Comparison of ENCODE assay signal across 8 cellular contexts in genomic region chr13:106535552-106536243, GRCh38. TPM values are rescaled to one million over a fixed set of nuclear protein-coding genes. Genes with fewer than 3 reads are reported as not detected.
A peak's percentile ranks its signal among the peaks of the same experiment; 100 is the strongest.
DNase-seq lines count a peak whose midpoint lies in the region; ATAC-seq and TF ChIP-seq lines count a peak whose summit lies in the region.

EFNB2 (minus strand) TSS chr13:106535662; CDS start chr13:106534964, 698 bp downstream.

- H4K20me1 ChIP-seq in IMR-90 (ENCODE audit: insufficient read depth, low read length) (no peaks in the 10 kb centered on the region; the same call in none of the 2 replicates), fibroblast of lung (ENCODE audit: control insufficient read depth, extremely low read depth, insufficient read depth, low read length) (no peaks in the 10 kb centered on the region)

- H3K9ac ChIP-seq in IMR-90 (ENCODE audit: low read depth, low read length) (peak within 1 kb of the TSS; percentile 72), fibroblast of lung (ENCODE audit: insufficient read depth, low read length) (peak within 1 kb of the TSS; percentile 66)

- no peaks in the 10 kb centered on the region for H3K9me3 Mint-ChIP-seq in activated T-helper 17 cell treated with anti-CD3 and anti-CD28 coated beads, Interleukin-2, amount 50 U/mL, for 72 hours
- H3K9me3 Mint-ChIP-seq in naive thymus-derived CD8-positive, alpha-beta T cell: no peaks in the 10 kb centered on the region
- no peaks in the 10 kb centered on the region for H3K9me3 Mint-ChIP-seq in stimulated activated memory B cell treated with anti-CD40 and anti-IgM and Interleukin-4, amounts not matched to agents 10 μg/mL and 1 μg/mL and 100 μg/mL, for 72 hours

- no peak within 1 kb of the TSS for H3K23ac ChIP-seq in IMR-90 (ENCODE audit: low read depth, low read length)

- no peak within 1 kb of the TSS for H3K14ac ChIP-seq in IMR-90 (replicated peaks; ENCODE audit: low read depth, low read length)

- H2BK15ac ChIP-seq in IMR-90 (ENCODE audit: low read depth, low read length): no peak within 1 kb of the TSS

- H3K4me1 ChIP-seq in IMR-90 (ENCODE audit: control insufficient read depth, insufficient read depth, low read length) (peaks cover 5% of the 10 kb centered on the region; the same call in 1 of the 2 replicates), fibroblast of lung (ENCODE audit: control insufficient read depth, extremely low read depth, insufficient read depth, low read length) (no peaks in the 10 kb centered on the region)

- peak within 1 kb of the TSS; percentile 84 for H3K4me3 Mint-ChIP-seq in activated T-helper 17 cell treated with anti-CD3 and anti-CD28 coated beads, Interleukin-2, amount 50 U/mL, for 72 hours
- peak within 1 kb of the TSS; percentile 88 to 98 (median 94) for H3K4me3 Mint-ChIP-seq in naive thymus-derived CD8-positive, alpha-beta T cell
- peak within 1 kb of the TSS; percentile 85 for H3K4me3 Mint-ChIP-seq in stimulated activated memory B cell treated with anti-CD40 and anti-IgM and Interleukin-4, amounts not matched to agents 10 μg/mL and 1 μg/mL and 100 μg/mL, for 72 hours

- no TSS peak for BruUV-seq in IMR-90 (replicated peaks; lab: Mats Ljungman, UMichigan)

- H4K5ac ChIP-seq in IMR-90 (ENCODE audit: low read depth, low read length): no peak within 1 kb of the TSS

- H2BK120ac ChIP-seq in IMR-90 (ENCODE audit: low read depth, low read length): no peak within 1 kb of the TSS

- H3K79me2 ChIP-seq in fibroblast of lung (ENCODE audit: control insufficient read depth, insufficient read depth, low read length): peaks cover 34% of the 10 kb centered on the region

- H2AK9ac ChIP-seq in IMR-90 (replicated peaks; ENCODE audit: low read depth, low read length, poor library complexity): peak within 1 kb of the TSS; percentile 66

- no peak within 1 kb of the TSS for H4K91ac ChIP-seq in IMR-90 (ENCODE audit: insufficient read depth, low read depth, low read length)

- no peak; the same call in 1 of the 2 replicates for TF ChIP-seq RAD21 in IMR-90 (IDR thresholded peaks at IDR 0.05; ENCODE audit: low read length)

- H4K8ac ChIP-seq in IMR-90 (ENCODE audit: low read depth in 2 of 2, low read length in 2 of 2): no peak within 1 kb of the TSS

- H3K4ac ChIP-seq in IMR-90 (ENCODE audit: low read depth, low read length): no peak within 1 kb of the TSS

- POLR2A ChIA-PET in IMR-90 (lab: Charles Lee; ENCODE audit: unreplicated experiment): interaction anchor here (0.5 to 0.6 kb wide), 3 partner anchors 14 to 1792 kb away, joined by 3 to 4 read pairs (median 3); no protein-coding TSS in a partner anchor
- POLR2A ChIA-PET in naive thymus-derived CD8-positive, alpha-beta T cell (lab: Charles Lee): interaction anchor here (0.8 to 4.3 kb wide), 3 partner anchors 10 to 32 kb away, joined by 3 to 53 read pairs (median 3); partner anchors contain the start of gene ARGLU1

- peak within 1 kb of the TSS; percentile 82 for H3K4me3 ChIP-seq in IMR-90 (ENCODE audit: insufficient read depth, low read depth, low read length)
- peak within 1 kb of the TSS; percentile 80 to 92 (median 83) for H3K4me3 ChIP-seq in fibroblast of lung (replicated peaks in 1 of 4; ENCODE audit: control extremely low read depth in 1 of 4, insufficient read depth in 1 of 4, low read depth in 3 of 4, low read length in 4 of 4)

- H3K9me3 ChIP-seq in IMR-90 (ENCODE audit: control insufficient read depth, insufficient read depth, low read length): no peaks in the 10 kb centered on the region
- no peaks in the 10 kb centered on the region for H3K9me3 ChIP-seq in fibroblast of lung (ENCODE audit: control insufficient read depth, insufficient read depth, low read depth, low read length)

- no peak within 1 kb of the TSS for H2BK5ac ChIP-seq in IMR-90 (ENCODE audit: low read depth, low read length, poor library complexity, severe bottlenecking)

- H3K4me1 Mint-ChIP-seq in activated T-helper 17 cell treated with anti-CD3 and anti-CD28 coated beads, Interleukin-2, amount 50 U/mL, for 72 hours: peaks cover 5% of the 10 kb centered on the region
- peaks cover 7 to 22% (median 16%) of the 10 kb centered on the region in 4 donors for H3K4me1 Mint-ChIP-seq in naive thymus-derived CD8-positive, alpha-beta T cell
- H3K4me1 Mint-ChIP-seq in stimulated activated memory B cell treated with anti-CD40 and anti-IgM and Interleukin-4, amounts not matched to agents 10 μg/mL and 1 μg/mL and 100 μg/mL, for 72 hours: peaks cover 21% of the 10 kb centered on the region

- WGBS in IMR-90 (ENCODE audit: extremely low coverage in 2 of 2, insufficient read length in 1 of 2), 2 experiments: 0% methylated on average over 63 of the region's 102 CpGs; no CpG with 5 or more reads in 1 of the 2 experiments

- no peak within 1 kb of the TSS for H3K18ac ChIP-seq in IMR-90 (ENCODE audit: low read depth, low read length)

- in situ Hi-C loops in IMR-90 (cut with MboI; ENCODE audit: low sequenced_read_pairs): loop anchor here (10.0 to 25.0 kb wide), 4 partner anchors 1098 to 1961 kb away; no protein-coding TSS in a partner anchor

- peaks cover 5% of the 10 kb centered on the region for H3K36me3 Mint-ChIP-seq in activated T-helper 17 cell treated with anti-CD3 and anti-CD28 coated beads, Interleukin-2, amount 50 U/mL, for 72 hours (ENCODE audit: low read depth)
- peaks cover 0 to 3% (median 0%) of the 10 kb centered on the region in 3 donors for H3K36me3 Mint-ChIP-seq in naive thymus-derived CD8-positive, alpha-beta T cell
- H3K36me3 Mint-ChIP-seq in stimulated activated memory B cell treated with anti-CD40 and anti-IgM and Interleukin-4, amounts not matched to agents 10 μg/mL and 1 μg/mL and 100 μg/mL, for 72 hours: peaks cover 3% of the 10 kb centered on the region

- no peak within 1 kb of the TSS for H2AK5ac ChIP-seq in IMR-90 (ENCODE audit: low read depth, low read length)

- dilution Hi-C loops in IMR-90 (cut with HindIII; ENCODE audit: low sequenced_read_pairs, unreplicated experiment): no loop called here

- H3K27me3 Mint-ChIP-seq in activated T-helper 17 cell treated with anti-CD3 and anti-CD28 coated beads, Interleukin-2, amount 50 U/mL, for 72 hours: peaks cover 20% of the 10 kb centered on the region
- H3K27me3 Mint-ChIP-seq in naive thymus-derived CD8-positive, alpha-beta T cell: peaks cover 18 to 34% (median 26%) of the 10 kb centered on the region in 5 donors
- H3K27me3 Mint-ChIP-seq in stimulated activated memory B cell treated with anti-CD40 and anti-IgM and Interleukin-4, amounts not matched to agents 10 μg/mL and 1 μg/mL and 100 μg/mL, for 72 hours: peaks cover 27% of the 10 kb centered on the region

- peak within 1 kb of the TSS; percentile 24 for H3K27ac Mint-ChIP-seq in activated T-helper 17 cell treated with anti-CD3 and anti-CD28 coated beads, Interleukin-2, amount 50 U/mL, for 72 hours
- peak within 1 kb of the TSS in 9 of 10 donors; percentile 12 to 92 (median 67) for H3K27ac Mint-ChIP-seq in naive thymus-derived CD8-positive, alpha-beta T cell
- H3K27ac Mint-ChIP-seq in stimulated activated memory B cell treated with anti-CD40 and anti-IgM and Interleukin-4, amounts not matched to agents 10 μg/mL and 1 μg/mL and 100 μg/mL, for 72 hours: peak within 1 kb of the TSS; percentile 38

- H2BK20ac ChIP-seq in IMR-90 (ENCODE audit: low read depth, low read length): no peak within 1 kb of the TSS

- CTCF ChIA-PET in IMR-90 (lab: Yijun Ruan, JAX): interaction anchor here (0.6 to 1.3 kb wide), 9 partner anchors 21 to 1964 kb away, joined by 3 to 5 read pairs (median 3); no protein-coding TSS in a partner anchor

- H3K56ac ChIP-seq in IMR-90 (ENCODE audit: extremely low read depth, insufficient read depth, low read length): no peak within 1 kb of the TSS

- H3K79me1 ChIP-seq in IMR-90 (ENCODE audit: low read depth in 1 of 2, low read length in 2 of 2): peaks cover 11 to 23% of the 10 kb centered on the region in 2 experiments; a peak in 3 of 4 replicates

- no peaks in the 10 kb centered on the region for H3K36me3 ChIP-seq in IMR-90 (ENCODE audit: control insufficient read depth, insufficient read depth, low read length)
- no peaks in the 10 kb centered on the region for H3K36me3 ChIP-seq in fibroblast of lung (ENCODE audit: control insufficient read depth, insufficient read depth, low read length)

- intact Hi-C loops in IMR-90 (cut with micrococcal nuclease): loop anchor here (1.0 to 10.0 kb wide), 3 partner anchors 383 to 1091 kb away; no protein-coding TSS in a partner anchor

- no peaks in the 10 kb centered on the region for H3K27me3 ChIP-seq in IMR-90 (ENCODE audit: control insufficient read depth, insufficient read depth, low read length)
- H3K27me3 ChIP-seq in fibroblast of lung (ENCODE audit: control insufficient read depth, insufficient read depth, low read length): no peaks in the 10 kb centered on the region

- H3K9me1 ChIP-seq in IMR-90 (ENCODE audit: insufficient read depth, low read length): no peaks in the 10 kb centered on the region

- TF ChIP-seq CTCF in IMR-90 (conservative IDR thresholded peaks at IDR 0.05; ENCODE audit: low read depth, low read length) (0 out of 2 replicates have a peak, but pooled peaks have one; percentile 2), fibroblast of lung (conservative IDR thresholded peaks at IDR 0.05 in 1 of 2, IDR thresholded peaks at IDR 0.05 in 1 of 2; ENCODE audit: low read depth in 1 of 2, low read length in 2 of 2) (no peak)

- H2AFZ ChIP-seq in IMR-90 (replicated peaks; ENCODE audit: low read length, poor library complexity) (peak within 1 kb of the TSS; percentile 92), fibroblast of lung (ENCODE audit: low read length) (peak within 1 kb of the TSS; percentile 66)

- peak; percentile 97 for TF ChIP-seq POLR2A in IMR-90 (IDR thresholded peaks at IDR 0.05; ENCODE audit: low read depth, low read length)

- peak; percentile 86 for DNase-seq in DMS79 (lab: John Stamatoyannopoulos, UW)
- peak; percentile 88 for DNase-seq in IMR-90
- peak; percentile 91 for DNase-seq in RKO (ENCODE audit: low spot score)
- peak; percentile 90 to 93 for DNase-seq in fibroblast of lung (ENCODE audit: low read depth in 2 of 2)
- peak; percentile 78 to 90 (median 83) for DNase-seq in naive thymus-derived CD8-positive, alpha-beta T cell

- H3K4me2 ChIP-seq in IMR-90 (ENCODE audit: low read depth, low read length): peak within 1 kb of the TSS; percentile 96
- peak within 1 kb of the TSS; percentile 99 for H3K4me2 ChIP-seq in fibroblast of lung (ENCODE audit: extremely low read depth, insufficient read depth, low read length)

- H3K27ac ChIP-seq in IMR-90 (ENCODE audit: insufficient read depth, low read length): no peak within 1 kb of the TSS; the same call in 1 of the 2 replicates
- H3K27ac ChIP-seq in fibroblast of lung (ENCODE audit: insufficient read depth, low read length): peak within 1 kb of the TSS; percentile 72

- ATAC-seq in GM21529 (IDR thresholded peaks at IDR 0.05; ENCODE audit: unreplicated experiment) (peak; percentile 94), IMR-90 (ENCODE audit: low read depth) (peak; percentile 85)
- peak; percentile 98 for ATAC-seq in activated T-helper 17 cell treated with anti-CD3 and anti-CD28 coated beads, Interleukin-2, amount 50 U/mL, for 72 hours (replicated peaks)
- peak; percentile 89 to 92 for ATAC-seq in naive thymus-derived CD8-positive, alpha-beta T cell
- ATAC-seq in stimulated activated memory B cell treated with anti-CD40 and anti-IgM and Interleukin-4, amounts not matched to agents 10 μg/mL and 1 μg/mL and 100 μg/mL, for 72 hours: peak; percentile 98

RNA-seq across cellular contexts. Expression of gene EFNB2, which starts in this region (rescaled TPM):
- total RNA-seq in IMR-90 (2012; rRNA removed) (5.4 and 6.9 TPM in 2 replicates), fibroblast of lung (9.2 and 13.5 TPM in 2 replicates)
- polyA plus RNA-seq in IMR-90 (2012; rRNA removed) (5.9 and 6.0 TPM in 2 replicates), fibroblast of lung (20.0 and 28.3 TPM in 2 replicates)
- polyA plus RNA-seq in IMR-90 (2012; cell fraction: cytosol; rRNA removed): 3.7 and 4.0 TPM in 2 replicates
- 4.0 and 5.2 TPM in 2 replicates for polyA plus RNA-seq in IMR-90 (2012; cell fraction: nucleus; rRNA removed; ENCODE audit: low replicate concordance)
- total RNA-seq in activated T-helper 17 cell treated with anti-CD3 and anti-CD28 coated beads, Interleukin-2, amount 50 U/mL, for 72 hours: under 1 TPM in 1 of 2 donors, not detected in 1; 0.08 TPM
- polyA plus RNA-seq in fibroblast of lung (2012): 18.0 and 22.8 TPM in 2 replicates
- polyA minus RNA-seq in fibroblast of lung (ENCODE audit: low replicate concordance): 31.4 and 33.5 TPM in 2 replicates
- total RNA-seq in naive thymus-derived CD8-positive, alpha-beta T cell: under 1 TPM; 0.49 TPM
- under 1 TPM in 1 of 3 donors, not detected in 2; 0.12 TPM for polyA plus RNA-seq in naive thymus-derived CD8-positive, alpha-beta T cell

Comparison
In these comparisons a context has a peak if more than half of its experiments do, and no peak if none do; other contexts are left out.
1. Peak in ATAC-seq in activated T-helper 17 cell treated with anti-CD3 and anti-CD28 coated beads, Interleukin-2, amount 50 U/mL, for 72 hours; RNA of the gene not detected or under 1 TPM.
2. Peak in DNase-seq and ATAC-seq in naive thymus-derived CD8-positive, alpha-beta T cell; RNA of the gene not detected or under 1 TPM.